In the genomic region with DNA sequence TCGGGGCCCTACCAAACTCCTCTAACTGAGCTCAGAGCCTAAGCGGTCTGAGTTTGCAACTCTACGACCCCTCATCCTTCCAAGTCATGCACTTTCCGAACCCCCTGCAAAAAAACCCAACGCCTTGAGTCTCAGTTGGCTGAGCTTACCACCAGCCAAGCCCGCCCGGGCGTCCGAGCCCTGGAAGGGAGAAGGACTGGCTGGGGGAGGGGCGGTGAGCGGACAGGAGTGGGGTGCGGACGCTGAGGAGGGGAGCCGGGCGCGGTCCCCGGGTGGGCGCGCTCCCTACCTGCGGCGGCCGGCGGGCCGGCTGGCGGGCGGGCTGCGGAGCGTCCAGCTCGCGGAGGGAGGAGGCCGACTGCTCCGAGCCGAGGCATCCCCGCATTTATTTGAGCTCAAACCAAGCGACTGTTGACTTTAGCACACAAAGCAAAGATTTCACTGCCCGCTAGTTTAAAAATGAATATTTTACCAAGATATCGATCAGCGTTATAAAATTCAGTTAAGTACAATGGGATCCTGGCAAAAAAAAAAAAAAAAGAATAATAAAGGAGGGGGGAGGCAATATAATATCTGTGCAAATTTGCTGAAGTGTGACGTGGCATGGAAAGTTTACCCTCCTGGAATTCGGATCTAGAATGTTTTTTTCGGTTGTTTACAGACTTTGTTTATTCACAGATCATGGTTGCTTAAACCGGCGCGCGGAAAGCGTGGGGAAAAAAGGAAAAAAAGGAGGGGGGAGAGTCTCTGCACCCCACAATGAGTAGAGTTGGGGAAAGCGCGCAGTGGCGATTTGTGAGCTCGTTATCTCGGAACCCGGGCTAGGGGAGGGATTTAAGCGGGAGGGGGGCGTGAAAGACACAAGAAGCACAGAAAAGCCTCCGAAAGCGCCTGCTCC, we compare ENCODE assay signal across 1 cellular context.
TF ChIP-seq lines count a peak whose summit lies in the region.

No MANE protein-coding gene starts in this region.

TF ChIP-seq in HepG2, 621 proteins besides CTCF, POLR2A, EP300 and RAD21 (continued from another document and continues in another):
- TF ChIP-seq IRF1 (CRISPR knock-in tag; IDR thresholded peaks at IDR 0.05; ENCODE audit: low read depth) (0 out of 2 replicates have a peak, but pooled peaks have one; percentile 76), NONO (IDR thresholded peaks at IDR 0.05) (no peak), NONO (CRISPR knock-in tag; conservative IDR thresholded peaks at IDR 0.05) (peak; percentile 52), FOXO4 (CRISPR knock-in tag; conservative IDR thresholded peaks at IDR 0.05) (peak; percentile 94; the same call in 1 of the 2 replicates), MNT (IDR thresholded peaks at IDR 0.05) (no peak), ARID3A (IDR thresholded peaks at IDR 0.05; ENCODE audit: low read depth, low read length) (peak; percentile 97; the same call in 1 of the 2 replicates), ZNF776 (CRISPR knock-in tag; IDR thresholded peaks at IDR 0.05) (no peak), KDM5B (CRISPR knock-in tag; IDR thresholded peaks at IDR 0.05; ENCODE audit: borderline replicate concordance) (no peak; the same call in 1 of the 2 replicates), ZBED4 (CRISPR knock-in tag; IDR thresholded peaks at IDR 0.05; ENCODE audit: borderline replicate concordance) (no peak), ZNF652 (CRISPR knock-in tag; IDR thresholded peaks at IDR 0.05; ENCODE audit: borderline replicate concordance, low read depth) (no peak), HOXD1 (CRISPR knock-in tag; IDR thresholded peaks at IDR 0.05) (peak; percentile 23; the same call in 1 of the 2 replicates), ZNF263 (CRISPR knock-in tag; IDR thresholded peaks at IDR 0.05) (peak; percentile 85), ZBTB2 (CRISPR knock-in tag; IDR thresholded peaks at IDR 0.05; ENCODE audit: low read depth) (no peak), YY1 (IDR thresholded peaks at IDR 0.05; ENCODE audit: insufficient read depth, insufficient replicate concordance, low read depth, low read length) (peak; percentile 52), ZFP41 (CRISPR knock-in tag; IDR thresholded peaks at IDR 0.05; ENCODE audit: borderline replicate concordance) (no peak), NR2C2 (CRISPR knock-in tag; IDR thresholded peaks at IDR 0.05; ENCODE audit: borderline replicate concordance) (peak; percentile 30; the same call in 1 of the 2 replicates), ZHX1 (CRISPR knock-in tag; IDR thresholded peaks at IDR 0.05; ENCODE audit: low read depth) (peak; percentile 67; the same call in 1 of the 2 replicates), KAT8 (CRISPR knock-in tag; IDR thresholded peaks at IDR 0.05) (peak; percentile 51)
- TF ChIP-seq, protein P1, sequence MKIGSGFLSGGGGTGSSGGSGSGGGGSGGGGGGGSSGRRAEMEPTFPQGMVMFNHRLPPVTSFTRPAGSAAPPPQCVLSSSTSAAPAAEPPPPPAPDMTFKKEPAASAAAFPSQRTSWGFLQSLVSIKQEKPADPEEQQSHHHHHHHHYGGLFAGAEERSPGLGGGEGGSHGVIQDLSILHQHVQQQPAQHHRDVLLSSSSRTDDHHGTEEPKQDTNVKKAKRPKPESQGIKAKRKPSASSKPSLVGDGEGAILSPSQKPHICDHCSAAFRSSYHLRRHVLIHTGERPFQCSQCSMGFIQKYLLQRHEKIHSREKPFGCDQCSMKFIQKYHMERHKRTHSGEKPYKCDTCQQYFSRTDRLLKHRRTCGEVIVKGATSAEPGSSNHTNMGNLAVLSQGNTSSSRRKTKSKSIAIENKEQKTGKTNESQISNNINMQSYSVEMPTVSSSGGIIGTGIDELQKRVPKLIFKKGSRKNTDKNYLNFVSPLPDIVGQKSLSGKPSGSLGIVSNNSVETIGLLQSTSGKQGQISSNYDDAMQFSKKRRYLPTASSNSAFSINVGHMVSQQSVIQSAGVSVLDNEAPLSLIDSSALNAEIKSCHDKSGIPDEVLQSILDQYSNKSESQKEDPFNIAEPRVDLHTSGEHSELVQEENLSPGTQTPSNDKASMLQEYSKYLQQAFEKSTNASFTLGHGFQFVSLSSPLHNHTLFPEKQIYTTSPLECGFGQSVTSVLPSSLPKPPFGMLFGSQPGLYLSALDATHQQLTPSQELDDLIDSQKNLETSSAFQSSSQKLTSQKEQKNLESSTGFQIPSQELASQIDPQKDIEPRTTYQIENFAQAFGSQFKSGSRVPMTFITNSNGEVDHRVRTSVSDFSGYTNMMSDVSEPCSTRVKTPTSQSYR (CRISPR knock-in tag; IDR thresholded peaks at IDR 0.05; ENCODE audit: borderline replicate concordance): peak; percentile 88
- TF ChIP-seq, protein P2, sequence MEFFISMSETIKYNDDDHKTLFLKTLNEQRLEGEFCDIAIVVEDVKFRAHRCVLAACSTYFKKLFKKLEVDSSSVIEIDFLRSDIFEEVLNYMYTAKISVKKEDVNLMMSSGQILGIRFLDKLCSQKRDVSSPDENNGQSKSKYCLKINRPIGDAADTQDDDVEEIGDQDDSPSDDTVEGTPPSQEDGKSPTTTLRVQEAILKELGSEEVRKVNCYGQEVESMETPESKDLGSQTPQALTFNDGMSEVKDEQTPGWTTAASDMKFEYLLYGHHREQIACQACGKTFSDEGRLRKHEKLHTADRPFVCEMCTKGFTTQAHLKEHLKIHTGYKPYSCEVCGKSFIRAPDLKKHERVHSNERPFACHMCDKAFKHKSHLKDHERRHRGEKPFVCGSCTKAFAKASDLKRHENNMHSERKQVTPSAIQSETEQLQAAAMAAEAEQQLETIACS (CRISPR knock-in tag; IDR thresholded peaks at IDR 0.05): peak; percentile 52
- TF ChIP-seq, protein P3, sequence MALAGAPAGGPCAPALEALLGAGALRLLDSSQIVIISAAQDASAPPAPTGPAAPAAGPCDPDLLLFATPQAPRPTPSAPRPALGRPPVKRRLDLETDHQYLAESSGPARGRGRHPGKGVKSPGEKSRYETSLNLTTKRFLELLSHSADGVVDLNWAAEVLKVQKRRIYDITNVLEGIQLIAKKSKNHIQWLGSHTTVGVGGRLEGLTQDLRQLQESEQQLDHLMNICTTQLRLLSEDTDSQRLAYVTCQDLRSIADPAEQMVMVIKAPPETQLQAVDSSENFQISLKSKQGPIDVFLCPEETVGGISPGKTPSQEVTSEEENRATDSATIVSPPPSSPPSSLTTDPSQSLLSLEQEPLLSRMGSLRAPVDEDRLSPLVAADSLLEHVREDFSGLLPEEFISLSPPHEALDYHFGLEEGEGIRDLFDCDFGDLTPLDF (CRISPR knock-in tag; IDR thresholded peaks at IDR 0.05): peak; percentile 67; the same call in 1 of the 2 replicates
